In genomic region chr16:4110680-4111079, GRCh38 we compare ENCODE assay signal across 18 cellular contexts. TPM values are rescaled to one million over a fixed set of nuclear protein-coding genes. Genes with fewer than 3 reads are reported as not detected.
DNase-seq lines count a peak whose midpoint lies in the region; ATAC-seq and TF ChIP-seq lines count a peak whose summit lies in the region.
"Had no signal": no experiment of that assay in that cellular context is flagged by ENCODE, and none has a peak within 500 bp of the region (broad histone marks: within the 10 kb centered on the region; RNA-seq: fewer than 3 reads in every experiment).

No MANE protein-coding gene starts in this region.

- H3K36me3 Mint-ChIP-seq in natural killer cell: no peaks in the 10 kb centered on the region
- H3K36me3 Mint-ChIP-seq in natural killer cell treated with Interleukin-12 subunit alpha and Interleukin-12 subunit beta and Interleukin-15 and Interleukin-18, amount 100 ng/mL, for 72 hours: peaks cover 8% of the 10 kb centered on the region
- peaks cover 13% of the 10 kb centered on the region for H3K36me3 Mint-ChIP-seq in neural progenitor cell

- H3F3A ChIP-seq in neural progenitor cell (ENCODE audit: low read depth): no peaks in the 10 kb centered on the region

- no peak overlapping the region for H3K4me2 ChIP-seq in neural progenitor cell

- H3K27ac ChIP-seq in colonic mucosa (no peak overlapping the region), neural progenitor cell (no peak overlapping the region)

- H3K79me2 ChIP-seq in neural progenitor cell (ENCODE audit: low read depth): no peaks in the 10 kb centered on the region

- H3K4me1 ChIP-seq in colonic mucosa (peaks cover 11% of the 10 kb centered on the region), neural progenitor cell (no peaks in the 10 kb centered on the region)

- no peaks in the 10 kb centered on the region for H3K27me3 Mint-ChIP-seq in natural killer cell (ENCODE audit: low read depth in 2 of 2)
- no peaks in the 10 kb centered on the region for H3K27me3 Mint-ChIP-seq in natural killer cell treated with Interleukin-12 subunit alpha and Interleukin-12 subunit beta and Interleukin-15 and Interleukin-18, amount 100 ng/mL, for 72 hours
- H3K27me3 Mint-ChIP-seq in neural progenitor cell (ENCODE audit: insufficient read depth, low read depth): peaks cover 7% of the 10 kb centered on the region
- H3K27me3 Mint-ChIP-seq: naive thymus-derived CD8-positive, alpha-beta T cell had no signal

- no peaks in the 10 kb centered on the region for H3K9me3 ChIP-seq in colonic mucosa
- H3K9me3 ChIP-seq in neural progenitor cell (ENCODE audit: low read depth): no peaks in the 10 kb centered on the region
- H3K9me3 ChIP-seq: heart right ventricle had no signal

- H2AFZ ChIP-seq in neural progenitor cell (replicated peaks): no peak overlapping the region

- peaks cover 73 to 91% of the 10 kb centered on the region in 2 donors for H3K4me1 Mint-ChIP-seq in natural killer cell
- H3K4me1 Mint-ChIP-seq in natural killer cell treated with Interleukin-12 subunit alpha and Interleukin-12 subunit beta and Interleukin-15 and Interleukin-18, amount 100 ng/mL, for 72 hours (ENCODE audit: low read depth in 2 of 2): peaks cover 57 to 63% of the 10 kb centered on the region in 2 donors
- H3K4me1 Mint-ChIP-seq in neural progenitor cell: peaks cover 47% of the 10 kb centered on the region

- H3K4me3 Mint-ChIP-seq in natural killer cell: no peak overlapping the region
- no peak overlapping the region for H3K4me3 Mint-ChIP-seq in natural killer cell treated with Interleukin-12 subunit alpha and Interleukin-12 subunit beta and Interleukin-15 and Interleukin-18, amount 100 ng/mL, for 72 hours
- peak overlapping the region; percentile 52 for H3K4me3 Mint-ChIP-seq in neural progenitor cell

- ATAC-seq in natural killer cell: no peak
- ATAC-seq in natural killer cell treated with Interleukin-12 subunit alpha and Interleukin-12 subunit beta and Interleukin-15 and Interleukin-18, amount 100 ng/mL, for 72 hours: no peak
- no peak for ATAC-seq in HG03108 (IDR thresholded peaks at IDR 0.05; ENCODE audit: unreplicated experiment)
- ATAC-seq: heart right ventricle; left cardiac atrium; naive thymus-derived CD8-positive, alpha-beta T cell had no signal

- H3K4me3 ChIP-seq in colonic mucosa (no peak overlapping the region), neural progenitor cell (no peak overlapping the region)

- H3K27ac Mint-ChIP-seq in natural killer cell: peak overlapping the region; percentile 69 to 77
- H3K27ac Mint-ChIP-seq in natural killer cell treated with Interleukin-12 subunit alpha and Interleukin-12 subunit beta and Interleukin-15 and Interleukin-18, amount 100 ng/mL, for 72 hours: no peak overlapping the region
- no peak overlapping the region for H3K27ac Mint-ChIP-seq in neural progenitor cell
- H3K27ac Mint-ChIP-seq: naive thymus-derived CD8-positive, alpha-beta T cell had no signal

- DNase-seq in natural killer cell (no peak), colonic mucosa (peak; percentile 88), neural progenitor cell (ENCODE audit: low spot score) (no peak), GDM1 (lab: John Stamatoyannopoulos, UW) (no peak), NCI-H2227 treated with DMSO at 0.1 percent for 48 hours (lab: John Stamatoyannopoulos, UW) (no peak)
- no peak for DNase-seq in natural killer cell treated with Interleukin-12 subunit alpha and Interleukin-12 subunit beta and Interleukin-15 and Interleukin-18, amount 100 ng/mL, for 72 hours (ENCODE audit: low spot score)
- DNase-seq in stimulated activated CD4-positive, alpha-beta T cell treated with anti-CD3 and anti-CD28 coated beads, Interleukin-4, amount 100 ng/mL, for 4 hours: no peak
- DNase-seq: activated CD4-positive, CD25-positive, alpha-beta regulatory T cell treated with anti-CD3 and anti-CD28 coated beads, Interleukin-2, amount 50 U/mL, for 72 hours; amygdala; cortex of kidney; DMS 273 treated with DMSO at 0.1 percent for 48 hours; heart right ventricle; left cardiac atrium; naive thymus-derived CD8-positive, alpha-beta T cell; NCI-H2081 treated with DMSO at 0.1 percent for 48 hours; stimulated activated CD4-positive, alpha-beta T cell treated with anti-CD3 and anti-CD28 coated beads, Interleukin-2, amount 100 ng/mL, for 24 hours; T-helper 1 cell had no signal

- no peaks in the 10 kb centered on the region for H3K27me3 ChIP-seq in colonic mucosa
- H3K27me3 ChIP-seq in neural progenitor cell: peaks cover 33% of the 10 kb centered on the region
- H3K27me3 ChIP-seq: heart right ventricle had no signal

- H3K36me3 ChIP-seq in colonic mucosa (no peaks in the 10 kb centered on the region), neural progenitor cell (no peaks in the 10 kb centered on the region)

- H3K9me3 Mint-ChIP-seq in natural killer cell (no peaks in the 10 kb centered on the region), neural progenitor cell (no peaks in the 10 kb centered on the region)
- H3K9me3 Mint-ChIP-seq in natural killer cell treated with Interleukin-12 subunit alpha and Interleukin-12 subunit beta and Interleukin-15 and Interleukin-18, amount 100 ng/mL, for 72 hours: no peaks in the 10 kb centered on the region
- H3K9me3 Mint-ChIP-seq: naive thymus-derived CD8-positive, alpha-beta T cell had no signal

- intact Hi-C loops in natural killer cell (cut with micrococcal nuclease): loop anchor here (10.0 kb wide), 1 partner anchor 46 kb away; no protein-coding TSS in a partner anchor
- intact Hi-C loops in colonic mucosa (cut with DNase I): loop anchor here (10.0 kb wide), 1 partner anchor 126 kb away; no protein-coding TSS in a partner anchor

- TF ChIP-seq CTCF in natural killer cell (IDR thresholded peaks at IDR 0.05) (no peak), colonic mucosa (IDR thresholded peaks at IDR 0.05) (no peak), neural progenitor cell (IDR thresholded peaks at IDR 0.05) (no peak)

- H3K9ac ChIP-seq in colonic mucosa (ENCODE audit: low read depth in 2 of 2, low read length in 2 of 2) (peak overlapping the region in 1 of 2 donors; percentile 54), neural progenitor cell (no peak overlapping the region)

- H4K20me1 ChIP-seq in neural progenitor cell (ENCODE audit: low read depth): no peaks in the 10 kb centered on the region

RNA-seq across cellular contexts. Expression of gene ADCY9, which starts 5.6 kb away (rescaled TPM):
- total RNA-seq in natural killer cell: 10 to 100 TPM; 28.0 to 52.4 (median 38.3) TPM
- 10 to 100 TPM; 11.1 to 23.6 TPM for total RNA-seq in natural killer cell treated with Interleukin-12 subunit alpha and Interleukin-12 subunit beta and Interleukin-15 and Interleukin-18, amount 100 ng/mL, for 72 hours
- 10 to 100 TPM; 23.8 to 25.6 TPM for total RNA-seq in colonic mucosa
- 1.2 and 3.4 TPM in 2 replicates for total RNA-seq in neural progenitor cell (ENCODE audit: low replicate concordance)

Comparison
In these comparisons a context has a peak if more than half of its experiments do, and no peak if none do; other contexts are left out.
1. H3K27ac Mint-ChIP-seq: peak in natural killer cell (2 of 2); none in natural killer cell treated with Interleukin-12 subunit alpha and Interleukin-12 subunit beta and Interleukin-15 and Interleukin-18, amount 100 ng/mL, for 72 hours (0 of 2) and neural progenitor cell (single experiment).